In genomic region chr11:129391350-129391749, GRCh38 we compare ENCODE assay signal across 15 cellular contexts. TPM values are rescaled to one million over a fixed set of nuclear protein-coding genes. Genes with fewer than 3 reads are reported as not detected.
DNase-seq lines count a peak whose midpoint lies in the region; ATAC-seq and TF ChIP-seq lines count a peak whose summit lies in the region.
"Had no signal": no experiment of that assay in that cellular context is flagged by ENCODE, and none has a peak within 500 bp of the region (broad histone marks: within the 10 kb centered on the region; RNA-seq: fewer than 3 reads in every experiment).

No MANE protein-coding gene starts in this region.

- peaks cover 61% of the 10 kb centered on the region for H3K4me1 Mint-ChIP-seq in type B pancreatic cell (ENCODE audit: unreplicated experiment)
- H3K4me1 Mint-ChIP-seq in stimulated activated effector memory CD8-positive, alpha-beta T cell treated with anti-CD3 and anti-CD28 coated beads, Interleukin-12 subunit alpha, Interleukin-12 subunit beta, amount 100 ng/mL, for 72 hours, result no peaks in the 10 kb centered on the region
- H3K4me1 Mint-ChIP-seq: H9, IgD-negative memory B cell had no signal

- H3K4me1 ChIP-seq in BLaER1 treated with 17β-estradiol and CSF1 and Interleukin-3, amounts not matched to agents 10 nM and 100 nM, result peaks cover 0 to 14% (median 9%) of the 10 kb centered on the region in 10 experiments; a peak in 10 of 20 replicates
- peaks cover 51% of the 10 kb centered on the region for H3K4me1 ChIP-seq in MM.1S (ENCODE audit: low read length)
- H3K4me1 ChIP-seq in mucosa of descending colon (ENCODE audit: low read depth), result peaks cover 4% of the 10 kb centered on the region
- H3K4me1 ChIP-seq in left ventricle myocardium inferior, result no peaks in the 10 kb centered on the region

- TF ChIP-seq CTCF in MM.1S (IDR thresholded peaks at IDR 0.05; ENCODE audit: low read length) (no peak), mucosa of descending colon (IDR thresholded peaks at IDR 0.05) (no peak), type B pancreatic cell (conservative IDR thresholded peaks at IDR 0.05) (no peak), left ventricle myocardium inferior (IDR thresholded peaks at IDR 0.05; ENCODE audit: borderline replicate concordance) (no peak), omental fat pad (IDR thresholded peaks at IDR 0.05) (no peak)

- H3K9me2 ChIP-seq in MM.1S (replicated peaks; ENCODE audit: insufficient read depth, low read length), result 0 out of 2 replicates have a peak, but pooled peaks cover 3% of the 10 kb centered on the region

- intact Hi-C loops in mucosa of descending colon (cut with DNase I, micrococcal nuclease), result no loop called here
- intact Hi-C loops in left ventricle myocardium inferior (cut with micrococcal nuclease), result no loop called here

- peaks cover 6% of the 10 kb centered on the region for H3K27me3 Mint-ChIP-seq in type B pancreatic cell

- H3K4me3 ChIP-seq in BLaER1 treated with 17β-estradiol and CSF1 and Interleukin-3, amounts not matched to agents 10 nM and 100 nM, result no peak overlapping the region
- H3K4me3 ChIP-seq in MM.1S (ENCODE audit: low read length) (no peak overlapping the region), mucosa of descending colon (no peak overlapping the region), left ventricle myocardium inferior (no peak overlapping the region)
- H3K4me3 ChIP-seq: GM12878 had no signal

- ATAC-seq in mucosa of descending colon (peak; percentile 53), omental fat pad (ENCODE audit: low FRiP score) (no peak)
- ATAC-seq in stimulated activated effector memory CD8-positive, alpha-beta T cell treated with anti-CD3 and anti-CD28 coated beads, Interleukin-12 subunit alpha, Interleukin-12 subunit beta, amount 100 ng/mL, for 72 hours, result no peak
- ATAC-seq: GM12878 had no signal

- H3K9me3 ChIP-seq in BLaER1 treated with 17β-estradiol and CSF1 and Interleukin-3, amounts not matched to agents 10 nM and 100 nM (replicated peaks in 1 of 11), result no peaks in the 10 kb centered on the region
- H3K9me3 ChIP-seq in MM.1S (replicated peaks; ENCODE audit: insufficient read depth, low read length) (no peaks in the 10 kb centered on the region), mucosa of descending colon (no peaks in the 10 kb centered on the region), left ventricle myocardium inferior (replicated peaks) (no peaks in the 10 kb centered on the region)

- peak overlapping the region; percentile 97 for H3K27ac Mint-ChIP-seq in type B pancreatic cell
- H3K27ac Mint-ChIP-seq in stimulated activated effector memory CD8-positive, alpha-beta T cell treated with anti-CD3 and anti-CD28 coated beads, Interleukin-12 subunit alpha, Interleukin-12 subunit beta, amount 100 ng/mL, for 72 hours, result no peak overlapping the region
- H3K27ac Mint-ChIP-seq: CD4-positive, alpha-beta T cell; IgD-negative memory B cell had no signal

- H3K79me2 ChIP-seq in MM.1S (ENCODE audit: low read length), result peaks cover 97% of the 10 kb centered on the region

- no peak overlapping the region for H2AFZ ChIP-seq in MM.1S (ENCODE audit: low read length)

- H3K36me3 ChIP-seq in BLaER1 treated with 17β-estradiol and CSF1 and Interleukin-3, amounts not matched to agents 10 nM and 100 nM, result no peaks in the 10 kb centered on the region
- H3K36me3 ChIP-seq in MM.1S (replicated peaks; ENCODE audit: insufficient read depth, low read length), result no peaks in the 10 kb centered on the region
- no peaks in the 10 kb centered on the region for H3K36me3 ChIP-seq in mucosa of descending colon (ENCODE audit: low read depth)
- no peaks in the 10 kb centered on the region for H3K36me3 ChIP-seq in left ventricle myocardium inferior

- peaks cover 7% of the 10 kb centered on the region for H3K36me3 Mint-ChIP-seq in type B pancreatic cell
- no peaks in the 10 kb centered on the region for H3K36me3 Mint-ChIP-seq in stimulated activated effector memory CD8-positive, alpha-beta T cell treated with anti-CD3 and anti-CD28 coated beads, Interleukin-12 subunit alpha, Interleukin-12 subunit beta, amount 100 ng/mL, for 72 hours
- H3K36me3 Mint-ChIP-seq: IgD-negative memory B cell had no signal

- no peak overlapping the region for H3K27ac ChIP-seq in BLaER1 treated with 17β-estradiol and CSF1 and Interleukin-3, amounts not matched to agents 10 nM and 100 nM
- peak overlapping the region; percentile 74; the same call in 1 of the 2 replicates for H3K27ac ChIP-seq in MM.1S (ENCODE audit: low read length)
- no peak overlapping the region for H3K27ac ChIP-seq in left ventricle myocardium inferior (replicated peaks)

- H3K4me2 ChIP-seq in BLaER1 treated with 17β-estradiol and CSF1 and Interleukin-3, amounts not matched to agents 10 nM and 100 nM, result peak overlapping the region in 6 of 11 experiments; percentile 2 to 42 (median 28); a peak in 8 of 22 replicates
- H3K4me2 ChIP-seq in MM.1S (ENCODE audit: low read depth, low read length), result no peak overlapping the region

- DNase-seq in MM.1S, result no peak
- DNase-seq in mucosa of descending colon, result no peak
- DNase-seq in type B pancreatic cell (ENCODE audit: extremely low spot score, unreplicated experiment), result no peak
- DNase-seq in left ventricle myocardium inferior, result no peak
- no peak for DNase-seq in stimulated activated effector memory CD8-positive, alpha-beta T cell treated with anti-CD3 and anti-CD28 coated beads, Interleukin-12 subunit alpha, Interleukin-12 subunit beta, amount 100 ng/mL, for 72 hours (ENCODE audit: low spot score in 2 of 2)
- DNase-seq in omental fat pad (ENCODE audit: low spot score), result no peak
- DNase-seq: AML-193; C1 segment of cervical spinal cord; CD4-positive, alpha-beta T cell; GOT3; H9 had no signal

- H3K4me3 Mint-ChIP-seq in type B pancreatic cell, result peak overlapping the region; percentile 79
- H3K4me3 Mint-ChIP-seq in stimulated activated effector memory CD8-positive, alpha-beta T cell treated with anti-CD3 and anti-CD28 coated beads, Interleukin-12 subunit alpha, Interleukin-12 subunit beta, amount 100 ng/mL, for 72 hours, result no peak overlapping the region
- H3K4me3 Mint-ChIP-seq: CD4-positive, alpha-beta T cell; H9; IgD-negative memory B cell had no signal

- no peaks in the 10 kb centered on the region for H4K20me1 ChIP-seq in BLaER1 treated with 17β-estradiol and CSF1 and Interleukin-3, amounts not matched to agents 10 nM and 100 nM
- H4K20me1 ChIP-seq in MM.1S (ENCODE audit: insufficient read depth, low read length), result peaks cover 14% of the 10 kb centered on the region

- H3K27me3 ChIP-seq in BLaER1 treated with 17β-estradiol and CSF1 and Interleukin-3, amounts not matched to agents 10 nM and 100 nM, result no peaks in the 10 kb centered on the region
- H3K27me3 ChIP-seq in MM.1S (replicated peaks; ENCODE audit: insufficient read depth, low read length) (no peaks in the 10 kb centered on the region), left ventricle myocardium inferior (ENCODE audit: low read depth) (peaks cover 88% of the 10 kb centered on the region)

- H3F3A ChIP-seq in MM.1S (ENCODE audit: insufficient read depth, low read length), result peaks cover 26% of the 10 kb centered on the region

- no peak overlapping the region for H3K9ac ChIP-seq in BLaER1 treated with 17β-estradiol and CSF1 and Interleukin-3, amounts not matched to agents 10 nM and 100 nM
- H3K9ac ChIP-seq in MM.1S (ENCODE audit: low read length), result no peak overlapping the region

- peaks cover 8% of the 10 kb centered on the region for H3K9me3 Mint-ChIP-seq in type B pancreatic cell
- H3K9me3 Mint-ChIP-seq in stimulated activated effector memory CD8-positive, alpha-beta T cell treated with anti-CD3 and anti-CD28 coated beads, Interleukin-12 subunit alpha, Interleukin-12 subunit beta, amount 100 ng/mL, for 72 hours, result no peaks in the 10 kb centered on the region
- H3K9me3 Mint-ChIP-seq: CD4-positive, alpha-beta T cell; H9 had no signal

RNA-seq across cellular contexts. Expression of gene BARX2, which starts 15.7 kb away (rescaled TPM):
- total RNA-seq in mucosa of descending colon (10 to 100 TPM; 10.8 to 25.6 (median 24.6) TPM), type B pancreatic cell (ENCODE audit: low replicate concordance) (62.1 and 186 TPM in 2 replicates), left ventricle myocardium inferior (not detected), omental fat pad (1 to 10 TPM in 1 of 4 donors, not detected in 3; 1.4 TPM)
- total RNA-seq: CD4-positive, alpha-beta T cell; G401; GM12878; H9 had no signal

Comparison
In these comparisons a context has a peak if more than half of its experiments do, and no peak if none do; other contexts are left out.
1. RNA of gene BARX2, which starts 15.7 kb away (total RNA-seq): 62.1 to 186 TPM in type B pancreatic cell and 10.8 to 25.6 TPM in mucosa of descending colon; 1.4 TPM in omental fat pad and not detected in left ventricle myocardium inferior (single experiment); every median in the first group is over 4 times any median in the second.